ENCODE assay signal across 9 cellular contexts in genomic region chr20:50151034-50151743, GRCh38. TPM values are rescaled to one million over a fixed set of nuclear protein-coding genes. Genes with fewer than 3 reads are reported as not detected.
A peak's percentile ranks its signal among the peaks of the same experiment; 100 is the strongest.
DNase-seq lines count a peak whose midpoint lies in the region; ATAC-seq and TF ChIP-seq lines count a peak whose summit lies in the region.
"Had no signal": no experiment of that assay in that cellular context is flagged by ENCODE, and none has a peak within 500 bp of the region (broad histone marks: within the 10 kb centered on the region; RNA-seq: fewer than 3 reads in every experiment).

No MANE protein-coding gene starts in this region.

- H3K27ac Mint-ChIP-seq in central memory CD8-positive, alpha-beta T cell (ENCODE audit: low read depth): peak overlapping the region; percentile 66
- peak overlapping the region; percentile 77 to 98 (median 91) for H3K27ac Mint-ChIP-seq in naive thymus-derived CD8-positive, alpha-beta T cell

- peaks cover 44% of the 10 kb centered on the region for H3K79me2 ChIP-seq in MM.1S (ENCODE audit: low read length)

- no peaks in the 10 kb centered on the region for H3K9me3 Mint-ChIP-seq in central memory CD8-positive, alpha-beta T cell
- no peaks in the 10 kb centered on the region for H3K9me3 Mint-ChIP-seq in naive thymus-derived CD8-positive, alpha-beta T cell

- H4K20me1 ChIP-seq in MM.1S (ENCODE audit: insufficient read depth, low read length): no peaks in the 10 kb centered on the region

- peaks cover 6% of the 10 kb centered on the region; the same call in 1 of the 2 replicates for H3K4me1 ChIP-seq in MM.1S (ENCODE audit: low read length)

- no peak overlapping the region for H3K4me2 ChIP-seq in MM.1S (ENCODE audit: low read depth, low read length)

- ATAC-seq in central memory CD8-positive, alpha-beta T cell (replicated peaks; ENCODE audit: extremely low read depth, poor library complexity, severe bottlenecking): no peak
- no peak for ATAC-seq in naive thymus-derived CD8-positive, alpha-beta T cell
- no peak for ATAC-seq in GM18498 (IDR thresholded peaks at IDR 0.05; ENCODE audit: unreplicated experiment)
- no peak for ATAC-seq in HG03159 (IDR thresholded peaks at IDR 0.05; ENCODE audit: unreplicated experiment)
- ATAC-seq: heart left ventricle had no signal

- H3K27me3 Mint-ChIP-seq in central memory CD8-positive, alpha-beta T cell: no peaks in the 10 kb centered on the region
- no peaks in the 10 kb centered on the region for H3K27me3 Mint-ChIP-seq in naive thymus-derived CD8-positive, alpha-beta T cell

- POLR2A ChIA-PET in naive thymus-derived CD8-positive, alpha-beta T cell (lab: Charles Lee): interaction anchor here (4.0 kb wide), 1 partner anchor 39 kb away, joined by 33 read pairs; the partner anchor contains the start of gene UBE2V1

- no peaks in the 10 kb centered on the region for H3F3A ChIP-seq in MM.1S (ENCODE audit: insufficient read depth, low read length)

- H3K9ac ChIP-seq in MM.1S (ENCODE audit: low read length): no peak overlapping the region

- H3K27ac ChIP-seq in C4-2B: peak overlapping the region; percentile 80
- no peak overlapping the region for H3K27ac ChIP-seq in MM.1S (ENCODE audit: low read length)

- peaks cover 11% of the 10 kb centered on the region for H3K36me3 Mint-ChIP-seq in central memory CD8-positive, alpha-beta T cell (ENCODE audit: insufficient read depth)
- H3K36me3 Mint-ChIP-seq in naive thymus-derived CD8-positive, alpha-beta T cell: peaks cover 0 to 15% (median 0%) of the 10 kb centered on the region in 3 donors

- no peaks in the 10 kb centered on the region for H3K36me3 ChIP-seq in MM.1S (replicated peaks; ENCODE audit: insufficient read depth, low read length)

- H3K9me2 ChIP-seq in MM.1S (replicated peaks; ENCODE audit: insufficient read depth, low read length): no peaks in the 10 kb centered on the region

- TF ChIP-seq CTCF in C4-2B (conservative IDR thresholded peaks at IDR 0.05) (no peak), MM.1S (IDR thresholded peaks at IDR 0.05; ENCODE audit: low read length) (no peak)

- H3K27me3 ChIP-seq in MM.1S (replicated peaks; ENCODE audit: insufficient read depth, low read length): 0 out of 2 replicates have a peak, but pooled peaks cover 2% of the 10 kb centered on the region
- H3K27me3 ChIP-seq: heart left ventricle had no signal

- DNase-seq in LoVo (ENCODE audit: low spot score) (peak; percentile 37), MM.1S (no peak), KG1 (lab: John Stamatoyannopoulos, UW) (no peak)
- DNase-seq in central memory CD8-positive, alpha-beta T cell (ENCODE audit: low spot score in 2 of 2): no peak
- no peak for DNase-seq in naive thymus-derived CD8-positive, alpha-beta T cell
- DNase-seq: heart left ventricle had no signal

- H2AFZ ChIP-seq in MM.1S (ENCODE audit: low read length): no peak overlapping the region

- H3K4me3 ChIP-seq in MM.1S (ENCODE audit: low read length): no peak overlapping the region

- no peaks in the 10 kb centered on the region for H3K9me3 ChIP-seq in MM.1S (replicated peaks; ENCODE audit: insufficient read depth, low read length)
- H3K9me3 ChIP-seq: heart left ventricle had no signal

- H3K4me3 Mint-ChIP-seq in central memory CD8-positive, alpha-beta T cell: peak overlapping the region; percentile 84
- peak overlapping the region; percentile 32 to 86 (median 80) for H3K4me3 Mint-ChIP-seq in naive thymus-derived CD8-positive, alpha-beta T cell

- H3K4me1 Mint-ChIP-seq in central memory CD8-positive, alpha-beta T cell: peaks cover 77% of the 10 kb centered on the region
- H3K4me1 Mint-ChIP-seq in naive thymus-derived CD8-positive, alpha-beta T cell: peaks cover 42 to 77% (median 74%) of the 10 kb centered on the region in 4 donors

RNA-seq across cellular contexts. Expression of gene PEDS1, which starts 2.3 kb away (rescaled TPM):
- total RNA-seq in naive thymus-derived CD8-positive, alpha-beta T cell: 10 to 100 TPM; 15.8 to 17.1 TPM
- 10 to 100 TPM; 13.0 to 30.2 (median 14.4) TPM for polyA plus RNA-seq in naive thymus-derived CD8-positive, alpha-beta T cell

RNA-seq across cellular contexts. Expression of gene UBE2V1, which starts 38.2 kb away (rescaled TPM):
- 100 to 1,000 TPM; 154 to 165 TPM for total RNA-seq in naive thymus-derived CD8-positive, alpha-beta T cell
- 100 to 1,000 TPM; 141 to 155 (median 148) TPM for polyA plus RNA-seq in naive thymus-derived CD8-positive, alpha-beta T cell

RNA-seq across cellular contexts. Expression of gene CEBPB, which starts 39.4 kb away (rescaled TPM):
- total RNA-seq in naive thymus-derived CD8-positive, alpha-beta T cell: 10 to 100 TPM; 47.1 to 49.0 TPM
- polyA plus RNA-seq in naive thymus-derived CD8-positive, alpha-beta T cell: 10 to 100 TPM; 13.1 to 17.9 (median 14.7) TPM
